ENCODE assay signal across 12 cellular contexts in the genomic region with DNA sequence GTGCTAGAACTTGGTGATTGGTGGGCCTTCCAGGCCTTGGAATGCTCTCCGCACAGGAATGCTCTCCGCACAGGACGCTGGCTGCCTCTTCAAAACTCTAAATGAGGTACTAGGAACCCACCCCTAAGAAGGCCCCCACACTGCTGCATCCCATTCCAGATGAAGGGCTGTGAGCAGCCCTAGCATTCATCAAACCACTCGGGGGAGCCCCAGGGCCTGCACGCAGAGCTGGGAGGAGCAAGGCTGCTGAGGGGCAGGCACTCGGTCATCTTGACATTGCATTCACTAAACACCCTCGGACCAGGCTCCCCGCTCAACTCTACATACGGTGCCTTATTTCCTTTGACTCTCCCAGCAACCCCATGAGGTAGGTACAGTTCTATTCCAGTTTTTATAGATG. TPM values are rescaled to one million over a fixed set of nuclear protein-coding genes. Genes with fewer than 3 reads are reported as not detected.
DNase-seq lines count a peak whose midpoint lies in the region; ATAC-seq, FAIRE-seq and TF ChIP-seq lines count a peak whose summit lies in the region.
"Had no signal": no experiment of that assay in that cellular context is flagged by ENCODE, and none has a peak within 500 bp of the region (broad histone marks: within the 10 kb centered on the region; RNA-seq: fewer than 3 reads in every experiment).

No MANE protein-coding gene starts in this region.

- peak overlapping the region in 1 of 2 experiments; percentile 35; a peak in 1 of 4 replicates for H3K9ac ChIP-seq in K562 (ENCODE audit: insufficient read depth in 1 of 2, low read depth in 2 of 2, low read length in 2 of 2)

- TF ChIP-seq CTCF in GM10266 (IDR thresholded peaks at IDR 0.05; ENCODE audit: control insufficient read depth, insufficient read depth, low read depth, missing control alignments) = peak; percentile 54
- TF ChIP-seq CTCF in K562 (IDR thresholded peaks at IDR 0.05 in 2 of 3, conservative IDR thresholded peaks at IDR 0.05 in 1 of 3; ENCODE audit: insufficient read depth in 2 of 3, low read depth in 1 of 3, low read length in 3 of 3) = peak; percentile 45 to 56 (median 53); a peak in 5 of 6 replicates
- peak in 1 of 3 experiments; percentile 15 for TF ChIP-seq CTCF in nephron (IDR thresholded peaks at IDR 0.05; ENCODE audit: unreplicated experiment in 3 of 3)

- CTCF ChIA-PET in K562 (lab: Yijun Ruan, JAX; ENCODE audit: low intra/inter-chr PET ratio) = no interaction called here

- no peak overlapping the region for H2AFZ ChIP-seq in K562 (ENCODE audit: low read depth, low read length)

- TF ChIP-seq RAD21 in K562 (CRISPR knock-in tag; conservative IDR thresholded peaks at IDR 0.05 in 1 of 2, IDR thresholded peaks at IDR 0.05 in 1 of 2) = peak; percentile 13 to 62; a peak in 2 of 4 replicates

- in situ Hi-C loops in K562 (cut with MboI) = loop anchor here (10.0 kb wide), 1 partner anchor 302 kb away; no protein-coding TSS in a partner anchor

- H3K27ac Mint-ChIP-seq in nephron = peak overlapping the region in 2 of 3 experiments; percentile 70 to 72
- H3K27ac Mint-ChIP-seq in immature natural killer cell = no peak overlapping the region
- H3K27ac Mint-ChIP-seq in T-helper 17 cell = no peak overlapping the region

- H3K9me3 Mint-ChIP-seq in nephron (no peaks in the 10 kb centered on the region), immature natural killer cell (peaks cover 0 to 3% (median 0%) of the 10 kb centered on the region in 6 donors)

- ATAC-seq in HG03108 (IDR thresholded peaks at IDR 0.05; ENCODE audit: unreplicated experiment) = peak; percentile 60
- peak; percentile 61 for ATAC-seq in K562
- no peak for ATAC-seq in T-helper 17 cell

- H3K4me2 ChIP-seq in K562 (ENCODE audit: insufficient read depth, low read length) = no peak overlapping the region

- BruUV-seq in K562 (replicated peaks; lab: Mats Ljungman, UMichigan) = no TSS peak

- TF ChIP-seq POLR2A in K562 (conservative IDR thresholded peaks at IDR 0.05) = no peak

- H3K4me3 Mint-ChIP-seq in nephron = no peak overlapping the region
- no peak overlapping the region for H3K4me3 Mint-ChIP-seq in immature natural killer cell
- no peak overlapping the region for H3K4me3 Mint-ChIP-seq in T-helper 17 cell

- intact Hi-C loops in K562 (cut with micrococcal nuclease) = loop anchor here (2.0 to 10.0 kb wide), 2 partner anchors 88 to 92 kb away; partner anchors contain the start of gene C22orf31

- H3K27me3 ChIP-seq in K562 (ENCODE audit: control insufficient read depth in 2 of 2, insufficient read depth in 2 of 2, low read length in 2 of 2) = no peaks in the 10 kb centered on the region
- H3K27me3 ChIP-seq: ascending aorta, esophagus squamous epithelium had no signal

- WGBS in K562 (ENCODE audit: insufficient coverage, low coverage, missing lambda C conversion rate) = 35% methylated on average over 8 of the region's 9 CpGs

- peaks cover 14 to 24% of the 10 kb centered on the region in 2 experiments for H3K4me1 ChIP-seq in K562 (replicated peaks in 1 of 2; ENCODE audit: control insufficient read depth in 2 of 2, insufficient read depth in 2 of 2, low read length in 2 of 2)

- H3K79me2 ChIP-seq in K562 (ENCODE audit: control insufficient read depth, insufficient read depth, low read length) = no peaks in the 10 kb centered on the region

- H3K9me1 ChIP-seq in K562 (ENCODE audit: control insufficient read depth, insufficient read depth, low read length) = no peaks in the 10 kb centered on the region

- H3K27ac ChIP-seq in K562 (ENCODE audit: extremely low read depth, low read depth, low read length) = no peak overlapping the region
- H3K27ac ChIP-seq: ascending aorta, esophagus squamous epithelium had no signal

- H3K36me3 ChIP-seq in K562 (ENCODE audit: control insufficient read depth, insufficient read depth, low read length) = no peaks in the 10 kb centered on the region
- H3K36me3 ChIP-seq: ascending aorta had no signal

- POLR2A ChIA-PET in K562 (lab: Yijun Ruan, JAX) = interaction anchor here (0.7 kb wide), 1 partner anchor 49 kb away, joined by 4 read pairs; no protein-coding TSS in a partner anchor

- H3K9me3 ChIP-seq in K562 (replicated peaks; ENCODE audit: control insufficient read depth, insufficient read depth, low read depth, low read length) (no peaks in the 10 kb centered on the region), T-helper 17 cell (ENCODE audit: control insufficient read depth, low read length, poor library complexity, severe bottlenecking) (no peaks in the 10 kb centered on the region)
- H3K9me3 ChIP-seq: ascending aorta, esophagus squamous epithelium had no signal

- peak; percentile 59 for DNase-seq in GM10266 (ENCODE audit: extremely low spot score)
- peak in 2 of 4 experiments; percentile 24 to 58 for DNase-seq in K562 (ENCODE audit: extremely low read depth in 1 of 4, low spot score in 3 of 4)
- DNase-seq in immature natural killer cell = no peak
- DNase-seq in NCI-H1417 treated with DMSO at 0.1 percent for 48 hours (lab: John Stamatoyannopoulos, UW) = no peak
- DNase-seq in T-helper 17 cell = no peak
- DNase-seq: esophagus squamous epithelium, NCI-H510A treated with DMSO at 0.1 percent for 48 hours, T-helper 1 cell had no signal

- H3K4me1 Mint-ChIP-seq in nephron = peaks cover 51% of the 10 kb centered on the region
- peaks cover 5 to 7% of the 10 kb centered on the region in 2 donors for H3K4me1 Mint-ChIP-seq in immature natural killer cell
- peaks cover 6% of the 10 kb centered on the region for H3K4me1 Mint-ChIP-seq in T-helper 17 cell

- FAIRE-seq in K562 (lab: Jason Lieb, UNC) = no peak

- no peaks in the 10 kb centered on the region for H3K36me3 Mint-ChIP-seq in nephron (ENCODE audit: low read depth)
- no peaks in the 10 kb centered on the region for H3K36me3 Mint-ChIP-seq in immature natural killer cell
- H3K36me3 Mint-ChIP-seq in T-helper 17 cell (ENCODE audit: low read depth) = peaks cover 3% of the 10 kb centered on the region

- TF ChIP-seq EP300 in K562 (IDR thresholded peaks at IDR 0.05; ENCODE audit: low read length) = no peak

- no peaks in the 10 kb centered on the region for H3K27me3 Mint-ChIP-seq in nephron (ENCODE audit: low read depth)
- H3K27me3 Mint-ChIP-seq in immature natural killer cell (ENCODE audit: low read depth in 3 of 3) = peaks cover 10 to 21% (median 10%) of the 10 kb centered on the region in 3 donors
- peaks cover 64% of the 10 kb centered on the region for H3K27me3 Mint-ChIP-seq in T-helper 17 cell

- H4K20me1 ChIP-seq in K562 (replicated peaks; ENCODE audit: control insufficient read depth, insufficient read depth, low read length) = no peaks in the 10 kb centered on the region

- H3K4me3 ChIP-seq in K562 = no peak overlapping the region
- H3K4me3 ChIP-seq: ascending aorta, esophagus squamous epithelium, lung had no signal

TF ChIP-seq in K562, 482 proteins besides CTCF, POLR2A, EP300 and RAD21 (continues in another document):
- TF ChIP-seq CTBP1 (IDR thresholded peaks at IDR 0.05; ENCODE audit: borderline replicate concordance) (no peak), ESRRB (CRISPR knock-in tag; IDR thresholded peaks at IDR 0.05; ENCODE audit: borderline replicate concordance) (no peak), BRF1 (IDR thresholded peaks at IDR 0.05; ENCODE audit: borderline replicate concordance, extremely low read depth, insufficient read length) (no peak), PHF20 (IDR thresholded peaks at IDR 0.05; ENCODE audit: partially characterized antibody) (no peak), YBX1 (IDR thresholded peaks at IDR 0.05) (no peak), SAFB (IDR thresholded peaks at IDR 0.05; ENCODE audit: borderline replicate concordance, low read depth, low read length) (no peak), RAD51 (IDR thresholded peaks at IDR 0.05; ENCODE audit: borderline replicate concordance, low read depth) (no peak)
- TF ChIP-seq, protein P1, sequence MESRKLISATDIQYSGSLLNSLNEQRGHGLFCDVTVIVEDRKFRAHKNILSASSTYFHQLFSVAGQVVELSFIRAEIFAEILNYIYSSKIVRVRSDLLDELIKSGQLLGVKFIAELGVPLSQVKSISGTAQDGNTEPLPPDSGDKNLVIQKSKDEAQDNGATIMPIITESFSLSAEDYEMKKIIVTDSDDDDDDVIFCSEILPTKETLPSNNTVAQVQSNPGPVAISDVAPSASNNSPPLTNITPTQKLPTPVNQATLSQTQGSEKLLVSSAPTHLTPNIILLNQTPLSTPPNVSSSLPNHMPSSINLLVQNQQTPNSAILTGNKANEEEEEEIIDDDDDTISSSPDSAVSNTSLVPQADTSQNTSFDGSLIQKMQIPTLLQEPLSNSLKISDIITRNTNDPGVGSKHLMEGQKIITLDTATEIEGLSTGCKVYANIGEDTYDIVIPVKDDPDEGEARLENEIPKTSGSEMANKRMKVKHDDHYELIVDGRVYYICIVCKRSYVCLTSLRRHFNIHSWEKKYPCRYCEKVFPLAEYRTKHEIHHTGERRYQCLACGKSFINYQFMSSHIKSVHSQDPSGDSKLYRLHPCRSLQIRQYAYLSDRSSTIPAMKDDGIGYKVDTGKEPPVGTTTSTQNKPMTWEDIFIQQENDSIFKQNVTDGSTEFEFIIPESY (CRISPR knock-in tag; IDR thresholded peaks at IDR 0.05) = no peak

RNA-seq across cellular contexts. Expression of gene EMID1, which starts 49.2 kb away (rescaled TPM):
- total RNA-seq in K562 (2011; cell fraction: chromatin; rRNA removed; ENCODE audit: low replicate concordance) = 9.5 and 19.2 TPM in 2 replicates
- 12.4 and 12.8 TPM in 2 replicates for total RNA-seq in K562 (2011; cell fraction: nucleolus; rRNA removed)
- 11.4 and 13.8 TPM in 2 replicates for total RNA-seq in K562 (2011; cell fraction: nucleoplasm; rRNA removed)
- 5.5 and 6.9 TPM in 2 replicates for total RNA-seq in K562 (2014; rRNA removed)
- 0.80 and 0.91 TPM in 2 replicates for total RNA-seq in K562 (2014; rRNA removed; fragmentation: Illumina TruSeq; extraction: Trizol)
- total RNA-seq in K562 (2015; rRNA removed; fragmentation: Illumina TruSeq; extraction: Trizol) = 3.0 TPM in 2 replicates
- 5.7 and 7.2 TPM in 2 replicates for total RNA-seq in K562 (2021)
- 2.7 and 3.0 TPM in 2 replicates for polyA plus RNA-seq in K562 (2011; rRNA removed)
- polyA plus RNA-seq in K562 (2011; cell fraction: cytosol; rRNA removed) = 2.8 and 9.9 TPM in 2 replicates
- polyA plus RNA-seq in K562 (2011; cell fraction: nucleus; rRNA removed) = 4.6 and 10.5 TPM in 2 replicates
- 5.3 and 46.5 TPM in 2 replicates for polyA plus RNA-seq in K562 (2012)
- 1.6 and 2.6 TPM in 2 replicates for polyA plus RNA-seq in K562 (2014; fragmentation: Illumina TruSeq; extraction: Trizol)
- under 1 TPM; 0.15 to 0.17 TPM for polyA plus RNA-seq in K562 (2014; fragmentation: Nextera tagmentation; extraction: Ambion mirVana)
- polyA plus RNA-seq in K562 (2014; rRNA removed) = 4.9 and 6.9 TPM in 2 replicates
- 1.1 and 2.6 TPM in 2 replicates for polyA minus RNA-seq in K562 (2011; rRNA and poly(A)+ RNA removed)
- polyA minus RNA-seq in K562 (2011; cell fraction: cytosol; rRNA and poly(A)+ RNA removed) = 1.0 and 2.4 TPM in 2 replicates
- polyA minus RNA-seq in K562 (2011; cell fraction: nucleus; rRNA and poly(A)+ RNA removed) = 4.3 and 5.3 TPM in 2 replicates
- under 1 TPM in 2 of 3 donors, not detected in 1; 0.29 to 0.91 TPM for polyA plus RNA-seq in immature natural killer cell
- total RNA-seq in T-helper 17 cell = not detected

Comparison
In these comparisons a context has a peak if more than half of its experiments do, and no peak if none do; other contexts are left out.
1. H3K27ac Mint-ChIP-seq: peak in nephron (2 of 3); none in immature natural killer cell (0 of 6) and T-helper 17 cell (single experiment).